30 cellular contexts compared by ENCODE assay signal in the genomic region with DNA sequence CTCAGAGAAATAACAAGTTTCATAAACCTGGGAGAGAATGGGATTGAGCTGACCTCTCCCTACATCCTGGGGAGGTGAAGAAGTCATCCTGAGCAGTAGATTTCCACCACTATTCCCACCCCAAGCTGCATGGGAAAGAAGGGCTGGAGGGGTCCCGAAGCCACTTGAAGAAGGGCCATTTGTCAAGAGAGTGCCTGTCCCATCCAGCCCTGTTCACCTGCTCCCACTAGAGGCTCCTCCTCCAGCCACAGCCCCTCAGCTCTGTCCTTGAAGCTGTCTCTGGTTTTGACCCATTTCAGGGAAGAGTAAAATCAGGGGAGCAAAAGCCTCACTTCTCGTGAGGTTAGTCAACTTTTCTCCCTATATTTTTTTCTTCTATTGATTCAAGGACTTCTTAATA.
"Had no signal": no experiment of that assay in that cellular context is flagged by ENCODE, and none has a peak within 500 bp of the region (broad histone marks: within the 10 kb centered on the region; RNA-seq: fewer than 3 reads in every experiment).

No MANE protein-coding gene starts in this region.

- DNase-seq: naive thymus-derived CD8-positive, alpha-beta T cell; nephron progenitor cell; nucleus accumbens; ovary; posterior cingulate gyrus; psoas muscle; right cardiac atrium; right lobe of liver; sigmoid colon; small intestine; stimulated activated CD4-positive, alpha-beta T cell treated with anti-CD3 and anti-CD28 coated beads, Interleukin-15, amount 100 ng/mL, for 24 hours; stimulated activated CD4-positive, alpha-beta T cell treated with anti-CD3 and anti-CD28 coated beads, Interleukin-2, amount 100 ng/mL, for 24 hours; stimulated activated CD4-positive, alpha-beta T cell treated with anti-CD3 and anti-CD28 coated beads, Interleukin-2, amount 100 ng/mL, for 48 hours; stimulated activated CD4-positive, alpha-beta T cell treated with anti-CD3 and anti-CD28 coated beads, Interleukin-4, amount 100 ng/mL, for 24 hours; stimulated activated naive B cell treated with anti-CD40 and anti-IgM and Interleukin-4, amounts not matched to agents 10 μg/mL and 1 μg/mL and 100 μg/mL, for 72 hours; stimulated activated naive CD4-positive, alpha-beta T cell treated with Interleukin-2 at 50 U/mL for 16 hours; stomach; thyroid gland; trophoblast cell; upper lobe of left lung had no signal

- H3K36me3 Mint-ChIP-seq: naive thymus-derived CD8-positive, alpha-beta T cell; natural killer cell treated with Interleukin-12 subunit alpha and Interleukin-12 subunit beta and Interleukin-15 and Interleukin-18, amount 100 ng/mL, for 72 hours; stimulated activated effector memory CD8-positive, alpha-beta T cell treated with anti-CD3 and anti-CD28 coated beads, Interleukin-12 subunit alpha, Interleukin-12 subunit beta, amount 100 ng/mL, for 72 hours; stimulated activated naive B cell treated with anti-CD40 and anti-IgM and Interleukin-4, amounts not matched to agents 10 μg/mL and 1 μg/mL and 100 μg/mL, for 72 hours had no signal

- H3K4me1 ChIP-seq: parathyroid adenoma, psoas muscle, right lobe of liver, thyroid gland had no signal

- FAIRE-seq: small intestine, urothelium cell line had no signal

- H3K79me2 ChIP-seq: parathyroid adenoma had no signal

- H3K4me1 Mint-ChIP-seq: naive thymus-derived CD8-positive, alpha-beta T cell; nephron progenitor cell; neural crest cell; stimulated activated effector memory CD8-positive, alpha-beta T cell treated with anti-CD3 and anti-CD28 coated beads, Interleukin-12 subunit alpha, Interleukin-12 subunit beta, amount 100 ng/mL, for 72 hours; stimulated activated naive B cell treated with anti-CD40 and anti-IgM and Interleukin-4, amounts not matched to agents 10 μg/mL and 1 μg/mL and 100 μg/mL, for 72 hours had no signal

- H3K9ac ChIP-seq: parathyroid adenoma had no signal

- H3K4me3 Mint-ChIP-seq: naive thymus-derived CD8-positive, alpha-beta T cell; natural killer cell treated with Interleukin-12 subunit alpha and Interleukin-12 subunit beta and Interleukin-15 and Interleukin-18, amount 100 ng/mL, for 72 hours; nephron progenitor cell; neural crest cell; stimulated activated effector memory CD8-positive, alpha-beta T cell treated with anti-CD3 and anti-CD28 coated beads, Interleukin-12 subunit alpha, Interleukin-12 subunit beta, amount 100 ng/mL, for 72 hours; stimulated activated naive B cell treated with anti-CD40 and anti-IgM and Interleukin-4, amounts not matched to agents 10 μg/mL and 1 μg/mL and 100 μg/mL, for 72 hours; stimulated activated naive CD8-positive, alpha-beta T cell treated with anti-CD3 and anti-CD28 coated beads, Interleukin-15, Interleukin-2, amounts not matched to agents 100 ng/mL and 50 ng/mL, for 24 hours had no signal

- H3K36me3 ChIP-seq: neutrophil, ovary, right lobe of liver, sigmoid colon, stomach, thoracic aorta, thyroid gland, tibial nerve, upper lobe of left lung had no signal

- H2AFZ ChIP-seq: parathyroid adenoma had no signal

- H3K9me3 ChIP-seq: neutrophil, ovary, psoas muscle, right lobe of liver, sigmoid colon, stomach, thoracic aorta, thyroid gland, tibial nerve, upper lobe of left lung had no signal

- H3K4me3 ChIP-seq: ovary, psoas muscle, right lobe of liver, sigmoid colon, stomach, thoracic aorta, thyroid gland, tibial nerve, upper lobe of left lung had no signal

- H3K9me3 Mint-ChIP-seq: naive thymus-derived CD8-positive, alpha-beta T cell; natural killer cell treated with Interleukin-12 subunit alpha and Interleukin-12 subunit beta and Interleukin-15 and Interleukin-18, amount 100 ng/mL, for 72 hours; nephron progenitor cell; neural crest cell; stimulated activated effector memory CD8-positive, alpha-beta T cell treated with anti-CD3 and anti-CD28 coated beads, Interleukin-12 subunit alpha, Interleukin-12 subunit beta, amount 100 ng/mL, for 72 hours; stimulated activated naive B cell treated with anti-CD40 and anti-IgM and Interleukin-4, amounts not matched to agents 10 μg/mL and 1 μg/mL and 100 μg/mL, for 72 hours; stimulated activated naive CD8-positive, alpha-beta T cell treated with anti-CD3 and anti-CD28 coated beads, Interleukin-15, Interleukin-2, amounts not matched to agents 100 ng/mL and 50 ng/mL, for 24 hours had no signal

- H3K27me3 ChIP-seq: neutrophil, ovary, right lobe of liver, sigmoid colon, stomach, thyroid gland, upper lobe of left lung had no signal

- H3K27ac Mint-ChIP-seq: natural killer cell treated with Interleukin-12 subunit alpha and Interleukin-12 subunit beta and Interleukin-15 and Interleukin-18, amount 100 ng/mL, for 72 hours; nephron progenitor cell; progenitor cell of endocrine pancreas; stimulated activated effector memory CD8-positive, alpha-beta T cell treated with anti-CD3 and anti-CD28 coated beads, Interleukin-12 subunit alpha, Interleukin-12 subunit beta, amount 100 ng/mL, for 72 hours; stimulated activated naive B cell treated with anti-CD40 and anti-IgM and Interleukin-4, amounts not matched to agents 10 μg/mL and 1 μg/mL and 100 μg/mL, for 72 hours; stimulated activated naive CD8-positive, alpha-beta T cell treated with anti-CD3 and anti-CD28 coated beads, Interleukin-15, Interleukin-2, amounts not matched to agents 100 ng/mL and 50 ng/mL, for 24 hours had no signal

- H3K27ac ChIP-seq: neutrophil, ovary, parathyroid adenoma, psoas muscle, right lobe of liver, sigmoid colon, stomach, thoracic aorta, thyroid gland, tibial nerve, upper lobe of left lung had no signal
